ENCODE assay signal across 7 cellular contexts in the genomic region with DNA sequence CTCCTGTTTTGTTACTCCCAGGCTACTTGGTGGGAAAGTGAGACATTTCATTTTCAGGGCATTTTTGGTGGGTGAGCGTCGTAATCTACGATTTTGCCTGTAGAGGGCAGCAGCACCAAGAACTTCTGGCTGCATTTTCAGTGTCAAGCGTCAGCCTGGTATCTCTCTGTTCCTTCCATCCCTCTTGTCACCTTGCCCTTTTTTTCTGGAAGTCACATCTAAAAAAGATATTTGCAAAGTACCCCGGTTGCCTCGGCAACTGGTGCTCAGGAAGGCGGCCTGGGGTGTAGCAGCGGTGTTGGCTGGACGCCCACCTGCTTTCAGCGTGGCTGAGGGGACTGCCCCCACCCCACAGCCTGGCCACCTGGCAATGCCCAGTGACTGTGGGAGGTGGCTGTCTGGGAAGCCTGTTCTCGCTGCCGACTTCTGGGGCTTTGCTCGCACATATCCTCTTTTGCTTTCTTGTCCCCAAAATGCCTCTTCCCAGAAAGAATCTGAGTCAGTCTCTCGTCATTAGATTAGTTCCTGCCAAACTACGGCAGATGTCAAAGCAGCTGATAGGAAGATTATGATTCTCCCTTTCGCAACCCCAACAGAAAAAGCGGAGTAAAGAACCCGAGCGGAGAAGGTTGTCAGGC.
DNase-seq lines count a peak whose midpoint lies in the region; ATAC-seq and TF ChIP-seq lines count a peak whose summit lies in the region.

No MANE protein-coding gene starts in this region.

- POLR2A ChIA-PET in MCF 10A (lab: Yijun Ruan, JAX), result interaction anchor here (0.6 kb wide), 1 partner anchor 429 kb away, joined by 3 read pairs; no protein-coding TSS in a partner anchor

- H3K27me3 Mint-ChIP-seq in T-helper 17 cell, result peaks cover 54% of the 10 kb centered on the region
- H3K27me3 Mint-ChIP-seq in MCF 10A (ENCODE audit: insufficient read depth, unreplicated experiment), result peaks cover 19% of the 10 kb centered on the region

- H3K4me3 ChIP-seq in spleen, result peak overlapping the region in 2 of 8 donors; percentile 16 to 50

- H3K4me1 ChIP-seq in spleen, result peaks cover 4 to 9% (median 8%) of the 10 kb centered on the region in 6 donors

- WGBS in spleen, 5 donors, result 16 to 28% (median 20%) methylated on average over 19 of the region's 19 CpGs

- no peaks in the 10 kb centered on the region for H3K9me3 Mint-ChIP-seq in MCF 10A (ENCODE audit: unreplicated experiment)

- peaks cover 7% of the 10 kb centered on the region for H3K4me1 Mint-ChIP-seq in T-helper 17 cell
- peaks cover 16% of the 10 kb centered on the region for H3K4me1 Mint-ChIP-seq in MCF 10A (ENCODE audit: insufficient read depth, unreplicated experiment)

- no peaks in the 10 kb centered on the region for H3K36me3 ChIP-seq in spleen

- TF ChIP-seq POLR2A in spleen (IDR thresholded peaks at IDR 0.05), result no peak

- TF ChIP-seq CTCF in GM12873 (IDR thresholded peaks at IDR 0.05; ENCODE audit: insufficient read depth, low read depth, low read length, missing control alignments), result peak; percentile 85
- TF ChIP-seq CTCF in MCF 10A (IDR thresholded peaks at IDR 0.05; ENCODE audit: unreplicated experiment), result peak; percentile 81
- TF ChIP-seq CTCF in spleen (IDR thresholded peaks at IDR 0.05 in 8 of 11, conservative IDR thresholded peaks at IDR 0.05 in 3 of 11), result peak; percentile 16 to 76 (median 57)

- DNase-seq in NCI-H1105 (lab: John Stamatoyannopoulos, UW) (peak; percentile 64), T-helper 17 cell (peak in 1 of 3 donors; percentile 21), MCF 10A (ENCODE audit: unreplicated experiment) (peak; percentile 67), inferior parietal cortex (ENCODE audit: extremely low spot score) (peak; percentile 92), spleen (no peak)

- peaks cover 0 to 7% (median 0%) of the 10 kb centered on the region in 7 donors for H3K27me3 ChIP-seq in spleen (replicated peaks in 1 of 7)

- peak overlapping the region; percentile 74 for H3K4me3 Mint-ChIP-seq in T-helper 17 cell
- peak overlapping the region; percentile 72 for H3K4me3 Mint-ChIP-seq in MCF 10A (ENCODE audit: unreplicated experiment)

- intact Hi-C loops in MCF 10A (cut with micrococcal nuclease) (loop anchor here (1.0 to 10.0 kb wide), 4 partner anchors 148 to 1132 kb away; a partner anchor contains a TSS), spleen (cut with DNase I; ENCODE audit: low total_unique reads) (no loop called here)

- H3K27ac Mint-ChIP-seq in T-helper 17 cell, result no peak overlapping the region
- no peak overlapping the region for H3K27ac Mint-ChIP-seq in MCF 10A (ENCODE audit: low read depth, unreplicated experiment)

- no TSS peak for BruUV-seq in MCF 10A (replicated peaks; lab: Mats Ljungman, UMichigan)

- peaks cover 2% of the 10 kb centered on the region for H3K36me3 Mint-ChIP-seq in T-helper 17 cell (ENCODE audit: low read depth)
- H3K36me3 Mint-ChIP-seq in MCF 10A (ENCODE audit: insufficient read depth, unreplicated experiment), result no peaks in the 10 kb centered on the region

- H3K9me3 ChIP-seq in T-helper 17 cell (ENCODE audit: control insufficient read depth, low read length, poor library complexity, severe bottlenecking) (no peaks in the 10 kb centered on the region), spleen (no peaks in the 10 kb centered on the region)

- H3K27ac ChIP-seq in spleen, result no peak overlapping the region

- peak; percentile 74 for ATAC-seq in HG02571 (IDR thresholded peaks at IDR 0.05; ENCODE audit: unreplicated experiment)
- peak; percentile 82 for ATAC-seq in T-helper 17 cell

- CTCF ChIA-PET in MCF 10A (lab: Yijun Ruan, JAX), result interaction anchor here (0.6 to 2.0 kb wide), 10 partner anchors 12 to 467 kb away, joined by 3 to 11 read pairs (median 4); no protein-coding TSS in a partner anchor
